Comparison of ENCODE assay signal across 12 cellular contexts in the genomic region with DNA sequence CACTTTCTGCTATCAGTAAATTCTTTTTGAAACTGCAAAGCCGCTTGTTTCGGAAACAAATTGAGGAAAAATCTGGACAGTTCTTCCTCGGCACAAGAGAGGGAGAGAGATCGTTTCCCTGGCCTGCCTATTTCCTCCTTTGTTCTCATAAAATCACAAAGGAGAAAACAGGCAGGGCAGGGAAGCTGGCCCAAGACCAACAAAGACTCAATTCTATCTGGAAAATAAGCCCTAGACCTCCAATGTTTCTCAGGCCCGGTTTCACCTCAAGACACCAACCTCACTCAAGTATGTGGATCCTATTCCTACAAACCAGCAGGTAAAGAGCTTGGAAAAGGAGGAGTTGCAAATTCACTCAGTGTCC. TPM values are rescaled to one million over a fixed set of nuclear protein-coding genes. Genes with fewer than 3 reads are reported as not detected.
DNase-seq lines count a peak whose midpoint lies in the region; ATAC-seq, FAIRE-seq and TF ChIP-seq lines count a peak whose summit lies in the region.
"Had no signal": no experiment of that assay in that cellular context is flagged by ENCODE, and none has a peak within 500 bp of the region (broad histone marks: within the 10 kb centered on the region; RNA-seq: fewer than 3 reads in every experiment).

No MANE protein-coding gene starts in this region.

- TF ChIP-seq CTCF in H1 (IDR thresholded peaks at IDR 0.05; ENCODE audit: control extremely low read depth in 1 of 3, insufficient read depth in 1 of 3, low read depth in 1 of 3, low read length in 3 of 3) (no peak), neural crest cell (conservative IDR thresholded peaks at IDR 0.05) (no peak), upper lobe of left lung (IDR thresholded peaks at IDR 0.05) (no peak)

- H3K27ac ChIP-seq in H1 (ENCODE audit: low read depth, low read length) (no peak overlapping the region), upper lobe of left lung (peak overlapping the region; percentile 27 to 67 (median 53))

- CTCF ChIA-PET in H1 (lab: Charles Lee; ENCODE audit: partially characterized antibody), result interaction anchor here (0.9 kb wide), 1 partner anchor 19 kb away, joined by 4 read pairs; no protein-coding TSS in a partner anchor

- POLR2A ChIA-PET in H1 (lab: Charles Lee; ENCODE audit: partially characterized antibody), result interaction anchor here (1.0 to 1.5 kb wide), 4 partner anchors 19 to 368 kb away, joined by 3 to 5 read pairs (median 3); partner anchors contain the start of genes DICER1 and GSC

- H3K18ac ChIP-seq in H1 (ENCODE audit: extremely low read depth, low read length), result 0 out of 2 replicates have a peak overlapping the region, but pooled peaks have one; percentile 19

- 0 out of 2 replicates have a peak, but pooled peaks cover 2% of the 10 kb centered on the region for H3K79me1 ChIP-seq in H1 (ENCODE audit: low read depth, low read length)

- no peak overlapping the region for H3K9ac ChIP-seq in H1 (replicated peaks in 1 of 4; ENCODE audit: extremely low read depth in 1 of 4, low read depth in 3 of 4, low read length in 3 of 4)

- no peak overlapping the region for H4K5ac ChIP-seq in H1 (ENCODE audit: insufficient read length, low read depth, low read length)

- H3K36me3 ChIP-seq in H1 (ENCODE audit: control insufficient read depth in 2 of 4, insufficient read depth in 4 of 4, low read length in 3 of 4), result no peaks in the 10 kb centered on the region
- H3K36me3 ChIP-seq in upper lobe of left lung, result peaks cover 0 to 5% (median 2%) of the 10 kb centered on the region in 4 donors

- H3K4me1 Mint-ChIP-seq in activated naive CD4-positive, alpha-beta T cell treated with anti-CD3 and anti-CD28 coated beads, Interleukin-2, amount 50 U/mL, for 24 hours, result peaks cover 70% of the 10 kb centered on the region
- H3K4me1 Mint-ChIP-seq in neural crest cell, result peaks cover 72% of the 10 kb centered on the region

- H3K36me3 Mint-ChIP-seq in activated naive CD4-positive, alpha-beta T cell treated with anti-CD3 and anti-CD28 coated beads, Interleukin-2, amount 50 U/mL, for 24 hours, result peaks cover 10% of the 10 kb centered on the region
- H3K36me3 Mint-ChIP-seq in neural crest cell (ENCODE audit: low read depth), result no peaks in the 10 kb centered on the region

- H4K20me1 ChIP-seq in H1 (replicated peaks in 1 of 2; ENCODE audit: control insufficient read depth in 1 of 2, insufficient read depth in 2 of 2, low read length in 2 of 2), result peaks cover 2 to 4% of the 10 kb centered on the region in 2 experiments

- no peak overlapping the region for H2AK5ac ChIP-seq in H1 (ENCODE audit: low read depth, low read length)

- TF ChIP-seq POLR2A in H1 (IDR thresholded peaks at IDR 0.05; ENCODE audit: control extremely low read depth in 1 of 2, low read depth in 2 of 2, low read length in 2 of 2) (no peak), upper lobe of left lung (IDR thresholded peaks at IDR 0.05) (no peak)

- no peak for FAIRE-seq in H1 (lab: Jason Lieb, UNC)

- H2BK15ac ChIP-seq in H1 (ENCODE audit: low read length), result no peak overlapping the region

- no peaks in the 10 kb centered on the region for H3K27me3 Mint-ChIP-seq in activated naive CD4-positive, alpha-beta T cell treated with anti-CD3 and anti-CD28 coated beads, Interleukin-2, amount 50 U/mL, for 24 hours
- H3K27me3 Mint-ChIP-seq in neural crest cell (ENCODE audit: low read depth), result no peaks in the 10 kb centered on the region
- H3K27me3 Mint-ChIP-seq: stimulated activated naive B cell treated with anti-CD40 and anti-IgM and Interleukin-4, amounts not matched to agents 10 μg/mL and 1 μg/mL and 100 μg/mL, for 72 hours had no signal

- no peak overlapping the region for H3K14ac ChIP-seq in H1 (ENCODE audit: insufficient read length)

- no peak overlapping the region for H2BK20ac ChIP-seq in H1 (ENCODE audit: low read length)

- H4K91ac ChIP-seq in H1 (replicated peaks; ENCODE audit: insufficient read length, low read length), result no peak overlapping the region

- H3K23ac ChIP-seq in H1 (ENCODE audit: insufficient read length), result no peak overlapping the region

- no peak for TF ChIP-seq RAD21 in H1 (IDR thresholded peaks at IDR 0.05 in 1 of 2, conservative IDR thresholded peaks at IDR 0.05 in 1 of 2; ENCODE audit: low read depth in 2 of 2, low read length in 2 of 2)

- no peak overlapping the region for H4K8ac ChIP-seq in H1 (ENCODE audit: extremely low read depth, insufficient read depth, low read length)

- no peak overlapping the region for H2BK12ac ChIP-seq in H1 (ENCODE audit: low read depth, low read length)

- ATAC-seq in upper lobe of left lung (ENCODE audit: low FRiP score in 2 of 2), result no peak
- ATAC-seq: stimulated activated naive B cell treated with anti-CD40 and anti-IgM and Interleukin-4, amounts not matched to agents 10 μg/mL and 1 μg/mL and 100 μg/mL, for 72 hours had no signal

- H3K27ac Mint-ChIP-seq in activated naive CD4-positive, alpha-beta T cell treated with anti-CD3 and anti-CD28 coated beads, Interleukin-2, amount 50 U/mL, for 24 hours, result peak overlapping the region; percentile 25
- peak overlapping the region; percentile 91 for H3K27ac Mint-ChIP-seq in neural crest cell (ENCODE audit: unreplicated experiment)

- no peaks in the 10 kb centered on the region for H3K9me3 Mint-ChIP-seq in activated naive CD4-positive, alpha-beta T cell treated with anti-CD3 and anti-CD28 coated beads, Interleukin-2, amount 50 U/mL, for 24 hours
- no peaks in the 10 kb centered on the region for H3K9me3 Mint-ChIP-seq in neural crest cell

- H3K9me3 ChIP-seq in H1 (ENCODE audit: insufficient read depth in 2 of 2, low read depth in 1 of 2, low read length in 1 of 2), result no peaks in the 10 kb centered on the region
- H3K9me3 ChIP-seq in upper lobe of left lung, result no peaks in the 10 kb centered on the region

- peaks cover 6 to 86% of the 10 kb centered on the region in 2 experiments; a peak in 3 of 4 replicates for H3K79me2 ChIP-seq in H1 (ENCODE audit: control insufficient read depth in 1 of 2, insufficient read depth in 2 of 2, low read length in 2 of 2)

- no peak for TF ChIP-seq EP300 in H1 (IDR thresholded peaks at IDR 0.05; ENCODE audit: borderline replicate concordance in 1 of 2, low read depth in 2 of 2, low read length in 2 of 2)
- TF ChIP-seq EP300 in upper lobe of left lung (IDR thresholded peaks at IDR 0.05), result no peak

- peaks cover 2 to 14% (median 7%) of the 10 kb centered on the region in 4 experiments; a peak in 5 of 7 replicates for H3K4me1 ChIP-seq in H1 (replicated peaks in 1 of 4; ENCODE audit: control insufficient read depth in 3 of 4, insufficient read depth in 4 of 4, low read length in 3 of 4)
- H3K4me1 ChIP-seq in upper lobe of left lung, result peaks cover 34 to 54% (median 53%) of the 10 kb centered on the region in 4 donors

- H2BK5ac ChIP-seq in H1 (ENCODE audit: low read depth, low read length), result no peak overlapping the region

- no peak overlapping the region for H2AFZ ChIP-seq in H1 (ENCODE audit: low read length)

- H2BK120ac ChIP-seq in H1 (replicated peaks; ENCODE audit: low read depth, low read length), result no peak overlapping the region

- no peak overlapping the region for H3K56ac ChIP-seq in H1 (replicated peaks; ENCODE audit: insufficient read length, low read depth, low read length)

- H3K4me3 Mint-ChIP-seq in activated naive CD4-positive, alpha-beta T cell treated with anti-CD3 and anti-CD28 coated beads, Interleukin-2, amount 50 U/mL, for 24 hours, result no peak overlapping the region
- peak overlapping the region; percentile 56 for H3K4me3 Mint-ChIP-seq in neural crest cell
- H3K4me3 Mint-ChIP-seq: stimulated activated naive B cell treated with anti-CD40 and anti-IgM and Interleukin-4, amounts not matched to agents 10 μg/mL and 1 μg/mL and 100 μg/mL, for 72 hours had no signal

- H3K4me3 ChIP-seq in H1 (ENCODE audit: extremely low read depth in 1 of 4, insufficient read depth in 2 of 4, low read depth in 3 of 4, low read length in 4 of 4) (no peak overlapping the region), upper lobe of left lung (no peak overlapping the region)

- 79% methylated on average over 5 of the region's 5 CpGs; no CpG with 5 or more reads in 1 of the 2 experiments for WGBS in H1 (ENCODE audit: extremely low coverage in 1 of 2, insufficient coverage in 1 of 2, insufficient read length in 1 of 2, insufficient replicate concordance in 2 of 2, low coverage in 1 of 2, low lambda C conversion rate in 2 of 2, missing lambda C conversion rate in 1 of 2), 2 experiments
- 36 to 59% methylated on average over 5 of the region's 5 CpGs for WGBS in upper lobe of left lung, 2 donors

- no peaks in the 10 kb centered on the region; the same call in 1 of the 2 replicates for H3K23me2 ChIP-seq in H1 (ENCODE audit: low read depth, low read length)

- H3K4ac ChIP-seq in H1 (replicated peaks; ENCODE audit: insufficient read length, low read depth, low read length), result no peak overlapping the region

- no peaks in the 10 kb centered on the region for H3K27me3 ChIP-seq in H1 (replicated peaks in 1 of 4; ENCODE audit: control insufficient read depth in 3 of 4, extremely low read depth in 1 of 4, insufficient read depth in 3 of 4, low read length in 3 of 4)
- H3K27me3 ChIP-seq in upper lobe of left lung, result no peaks in the 10 kb centered on the region

- DNase-seq in activated naive CD4-positive, alpha-beta T cell (lab: John Stamatoyannopoulos, UW), result no peak
- DNase-seq in H1 (ENCODE audit: low read depth in 1 of 2, low spot score in 2 of 2) (no peak), neural crest cell (ENCODE audit: low read depth, low spot score) (no peak), upper lobe of left lung (no peak), SHP77 (lab: John Stamatoyannopoulos, UW) (no peak)
- DNase-seq in activated T-cell treated with anti-CD3 and anti-CD28 coated beads, Interleukin-2, amount 50 U/mL, for 1 hour, result no peak
- DNase-seq in stimulated activated CD4-positive, alpha-beta T cell treated with anti-CD3 and anti-CD28 coated beads, Interleukin-4, amount 100 ng/mL, for 24 hours, result no peak
- DNase-seq: central memory CD4-positive, alpha-beta T cell; GDM1; NCI-H82; stimulated activated naive B cell treated with anti-CD40 and anti-IgM and Interleukin-4, amounts not matched to agents 10 μg/mL and 1 μg/mL and 100 μg/mL, for 72 hours had no signal

- H3K4me2 ChIP-seq in H1 (ENCODE audit: insufficient read depth in 1 of 2, low read depth in 2 of 2, low read length in 2 of 2), result no peak overlapping the region

TF ChIP-seq in H1, 55 proteins besides CTCF, POLR2A, EP300 and RAD21 (continues in another document):
- TF ChIP-seq JUN (IDR thresholded peaks at IDR 0.05; ENCODE audit: low read depth, low read length), result no peak

RNA-seq across cellular contexts. Expression of gene DICER1, which starts 19.5 kb away (rescaled TPM):
- total RNA-seq in H1 (2021; fragmentation: NEBNext Ultra II Directional; extraction: Animal tissue kit (Norgen Biotek cat#: 25700)), result 60.2 and 61.8 TPM in 2 replicates
- polyA plus RNA-seq in H1 (2011; rRNA removed), result 8.1 and 11.9 TPM in 2 replicates
- polyA plus RNA-seq in H1 (2011; cell fraction: cytosol; rRNA removed), result 15.2 TPM
- polyA plus RNA-seq in H1 (2011; cell fraction: nucleus; rRNA removed), result 33.2 TPM
- 18.4 to 26.5 TPM (median 24.5 TPM) in 4 replicates for polyA plus RNA-seq in H1 (2012, experiment 1 of 2)
- 1.2 TPM for polyA plus RNA-seq in H1 (2012, experiment 2 of 2)
- 64.6 TPM for polyA plus RNA-seq in H1 (2013, experiment 1 of 2)
- 66.0 TPM for polyA plus RNA-seq in H1 (2013, experiment 2 of 2)
- polyA minus RNA-seq in H1 (2011; rRNA and poly(A)+ RNA removed), result 93.2 and 119 TPM in 2 replicates
- polyA minus RNA-seq in H1 (2011; cell fraction: cytosol; rRNA and poly(A)+ RNA removed), result 46.0 TPM
- 149 TPM for polyA minus RNA-seq in H1 (2011; cell fraction: nucleus; rRNA and poly(A)+ RNA removed)
- total RNA-seq in neural crest cell (104 and 115 TPM in 2 replicates), upper lobe of left lung (100 to 1,000 TPM in 1 of 6 donors, 10 to 100 TPM in 5; 57.7 to 106 (median 75.1) TPM)
